21 cellular contexts compared by ENCODE assay signal in genomic region chr13:111131610-111132009, GRCh38.
"Had no signal": no experiment of that assay in that cellular context is flagged by ENCODE, and none has a peak within 500 bp of the region (broad histone marks: within the 10 kb centered on the region; RNA-seq: fewer than 3 reads in every experiment).

No MANE protein-coding gene starts in this region.

- H3K4me3 Mint-ChIP-seq: activated CD4-positive, alpha-beta memory T cell treated with anti-CD3 and anti-CD28 coated beads, Interleukin-2, amount 10 ng/mL, durations not matched to agents 7 days and 5 days; activated CD4-positive, alpha-beta T cell treated with anti-CD3 and anti-CD28 coated beads, Interleukin-2, amount 10 ng/mL, durations not matched to agents 24 days and 14 days; activated naive CD4-positive, alpha-beta T cell treated with anti-CD3 and anti-CD28 coated beads, Interleukin-2, amount 10 ng/mL, durations not matched to agents 7 days and 5 days; activated T-cell treated with anti-CD3 and anti-CD28 coated beads, Interleukin-2, amount 50 U/mL, for 24 hours; naive thymus-derived CD4-positive, alpha-beta T cell; stimulated activated naive CD8-positive, alpha-beta T cell treated with anti-CD3 and anti-CD28 coated beads, Interleukin-15, amount 100 ng/mL, for 72 hours; type B pancreatic cell had no signal

- ATAC-seq: foreskin keratinocyte; naive thymus-derived CD4-positive, alpha-beta T cell; SK-N-SH treated with all-trans-retinoic acid at 6 μM for 48 hours; stimulated activated naive CD8-positive, alpha-beta T cell treated with anti-CD3 and anti-CD28 coated beads, Interleukin-15, amount 100 ng/mL, for 72 hours had no signal

- H3K27ac ChIP-seq: brain microvascular endothelial cell, esophagus muscularis mucosa, foreskin keratinocyte, prostate gland had no signal

- H3K27me3 ChIP-seq: brain microvascular endothelial cell, esophagus muscularis mucosa had no signal

- H3K9me3 Mint-ChIP-seq: activated CD4-positive, alpha-beta T cell treated with anti-CD3 and anti-CD28 coated beads, Interleukin-2, amount 10 ng/mL, durations not matched to agents 24 days and 14 days; activated naive CD4-positive, alpha-beta T cell treated with anti-CD3 and anti-CD28 coated beads, Interleukin-2, amount 10 ng/mL, durations not matched to agents 7 days and 5 days; activated T-cell treated with anti-CD3 and anti-CD28 coated beads, Interleukin-2, amount 50 U/mL, for 24 hours; stimulated activated naive CD8-positive, alpha-beta T cell treated with anti-CD3 and anti-CD28 coated beads, Interleukin-15, amount 100 ng/mL, for 72 hours; type B pancreatic cell had no signal

- H3K4me1 Mint-ChIP-seq: activated CD4-positive, alpha-beta memory T cell treated with anti-CD3 and anti-CD28 coated beads, Interleukin-2, amount 10 ng/mL, durations not matched to agents 7 days and 5 days; activated CD4-positive, alpha-beta T cell treated with anti-CD3 and anti-CD28 coated beads, Interleukin-2, amount 10 ng/mL, durations not matched to agents 24 days and 14 days; activated naive CD4-positive, alpha-beta T cell treated with anti-CD3 and anti-CD28 coated beads, Interleukin-2, amount 10 ng/mL, durations not matched to agents 7 days and 5 days; naive thymus-derived CD4-positive, alpha-beta T cell; stimulated activated naive CD8-positive, alpha-beta T cell treated with anti-CD3 and anti-CD28 coated beads, Interleukin-15, amount 100 ng/mL, for 72 hours had no signal

- DNase-seq: activated CD4-positive, alpha-beta memory T cell treated with anti-CD3 and anti-CD28 coated beads, Interleukin-2, amount 10 ng/mL, durations not matched to agents 7 days and 5 days; activated CD4-positive, alpha-beta T cell treated with anti-CD3 and anti-CD28 coated beads, Interleukin-2, amount 10 ng/mL, durations not matched to agents 24 days and 14 days; activated CD4-positive, CD25-positive, alpha-beta regulatory T cell treated with anti-CD3 and anti-CD28 coated beads, Interleukin-2, amount 50 U/mL, for 72 hours; activated CD8-positive, alpha-beta memory T cell treated with anti-CD3 and anti-CD28 coated beads, Interleukin-2, amount 50 U/mL, for 48 hours; activated gamma-delta T cell; activated naive CD4-positive, alpha-beta T cell treated with anti-CD3 and anti-CD28 coated beads, Interleukin-2, amount 10 ng/mL, durations not matched to agents 7 days and 5 days; activated T-cell treated with anti-CD3 and anti-CD28 coated beads, Interleukin-2, amount 50 U/mL, for 24 hours; amniotic stem cell; brain microvascular endothelial cell; caudate nucleus; foreskin keratinocyte; mammary epithelial cell; naive thymus-derived CD4-positive, alpha-beta T cell; stimulated activated CD4-positive, alpha-beta T cell treated with anti-CD3 and anti-CD28 coated beads, Interleukin-2, amount 100 ng/mL, for 48 hours; stimulated activated naive CD8-positive, alpha-beta T cell treated with anti-CD3 and anti-CD28 coated beads, Interleukin-15, amount 100 ng/mL, for 72 hours; substantia nigra; T-helper 2 cell had no signal

- H3K4me1 ChIP-seq: esophagus muscularis mucosa, foreskin keratinocyte, prostate gland had no signal

- H3K36me3 Mint-ChIP-seq: activated naive CD4-positive, alpha-beta T cell treated with anti-CD3 and anti-CD28 coated beads, Interleukin-2, amount 10 ng/mL, durations not matched to agents 7 days and 5 days; naive thymus-derived CD4-positive, alpha-beta T cell; type B pancreatic cell had no signal

- H3K4me3 ChIP-seq: esophagus muscularis mucosa, prostate gland had no signal

- H3K27ac Mint-ChIP-seq: activated CD4-positive, alpha-beta memory T cell treated with anti-CD3 and anti-CD28 coated beads, Interleukin-2, amount 10 ng/mL, durations not matched to agents 7 days and 5 days; activated CD4-positive, alpha-beta T cell treated with anti-CD3 and anti-CD28 coated beads, Interleukin-2, amount 10 ng/mL, durations not matched to agents 24 days and 14 days; activated naive CD4-positive, alpha-beta T cell treated with anti-CD3 and anti-CD28 coated beads, Interleukin-2, amount 10 ng/mL, durations not matched to agents 7 days and 5 days; activated T-cell treated with anti-CD3 and anti-CD28 coated beads, Interleukin-2, amount 50 U/mL, for 24 hours; naive thymus-derived CD4-positive, alpha-beta T cell; stimulated activated naive CD8-positive, alpha-beta T cell treated with anti-CD3 and anti-CD28 coated beads, Interleukin-15, amount 100 ng/mL, for 72 hours had no signal

- H3K27me3 Mint-ChIP-seq: stimulated activated naive CD8-positive, alpha-beta T cell treated with anti-CD3 and anti-CD28 coated beads, Interleukin-15, amount 100 ng/mL, for 72 hours had no signal

- H3K9me3 ChIP-seq: esophagus muscularis mucosa, prostate gland had no signal

- H3K36me3 ChIP-seq: brain microvascular endothelial cell, esophagus muscularis mucosa, prostate gland had no signal
